17 cellular contexts compared by ENCODE assay signal in the genomic region with DNA sequence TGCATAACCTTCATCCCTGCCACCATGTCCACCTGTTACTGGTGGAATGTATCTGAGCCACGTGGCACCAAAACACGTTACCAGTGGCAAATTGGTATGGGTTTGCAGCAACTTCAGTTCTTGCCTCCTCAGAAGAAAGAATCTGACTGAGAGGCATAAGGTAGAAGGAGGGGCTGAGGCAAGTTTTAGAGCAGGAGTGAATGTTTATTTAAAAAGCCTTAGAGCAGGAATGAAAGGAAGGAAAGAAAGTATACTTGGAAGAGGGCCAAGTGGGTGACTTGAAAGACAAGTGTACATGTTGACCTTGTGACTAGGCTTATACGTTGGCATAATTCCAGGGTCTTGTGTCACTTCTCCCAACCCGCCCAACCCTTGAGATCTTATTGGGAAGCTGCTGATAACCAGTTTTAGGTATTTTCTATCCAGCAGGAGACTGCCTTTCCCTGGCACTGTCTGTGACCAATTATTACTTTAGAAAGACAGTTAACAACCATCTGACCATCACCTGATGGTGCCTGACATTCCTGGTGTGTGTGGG.
DNase-seq lines count a peak whose midpoint lies in the region; TF ChIP-seq lines count a peak whose summit lies in the region.
"Had no signal": no experiment of that assay in that cellular context is flagged by ENCODE, and none has a peak within 500 bp of the region (broad histone marks: within the 10 kb centered on the region; RNA-seq: fewer than 3 reads in every experiment).

No MANE protein-coding gene starts in this region.

- no peak overlapping the region for H3K9ac ChIP-seq in mesendoderm (ENCODE audit: low read length)
- H3K9ac ChIP-seq: GM23248 had no signal

- no peak overlapping the region for H2AK5ac ChIP-seq in mesendoderm (ENCODE audit: low read length)

- no peak for TF ChIP-seq CTCF in choroid plexus epithelial cell (conservative IDR thresholded peaks at IDR 0.05; ENCODE audit: low read depth, low read length)

- no peak overlapping the region for H3K23ac ChIP-seq in mesendoderm (ENCODE audit: low read length)

- DNase-seq in LHCN-M2 (ENCODE audit: low read depth), result peak; percentile 0
- peak; percentile 33 for DNase-seq in NCI-H69 (lab: John Stamatoyannopoulos, UW)
- DNase-seq in choroid plexus epithelial cell (ENCODE audit: low read depth), result peak; percentile 27
- DNase-seq in non-pigmented ciliary epithelial cell (ENCODE audit: low read depth), result peak; percentile 2
- DNase-seq in DMS114 treated with DMSO at 0.1 percent for 48 hours (lab: John Stamatoyannopoulos, UW; ENCODE audit: unreplicated experiment), result no peak
- no peak for DNase-seq in mesendoderm
- DNase-seq in stimulated activated CD4-positive, alpha-beta T cell treated with anti-CD3 and anti-CD28 coated beads, Interleukin-4, amount 100 ng/mL, for 24 hours, result no peak
- DNase-seq: ACHN; C1 segment of cervical spinal cord; CD8-positive, alpha-beta memory T cell; DND-41; GM23248; HCEC 1CT; Kasumi-1; MV-4-11; NCI-H1694 treated with DMSO at 0.1 percent for 48 hours; NCI-H526 treated with DMSO at 0.1 percent for 48 hours had no signal

- no CpG with 5 or more reads among the region's 4 CpGs for WGBS in mesendoderm (ENCODE audit: extremely low coverage, insufficient coverage, low lambda C conversion rate)

- no peaks in the 10 kb centered on the region for H3K4me1 ChIP-seq in mesendoderm (ENCODE audit: control insufficient read depth, low read depth, low read length)

- H4K8ac ChIP-seq in mesendoderm (ENCODE audit: low read depth, low read length), result no peak overlapping the region

- no peak overlapping the region for H3K56ac ChIP-seq in mesendoderm (ENCODE audit: low read length)

- no peak overlapping the region for H3K27ac ChIP-seq in mesendoderm (ENCODE audit: low read depth, low read length)
- H3K27ac ChIP-seq: GM23248 had no signal

- H3K79me2 ChIP-seq in mesendoderm (ENCODE audit: control insufficient read depth, insufficient read depth, low read length), result no peaks in the 10 kb centered on the region

- no peak overlapping the region for H3K4ac ChIP-seq in mesendoderm (ENCODE audit: low read depth, low read length)

- H3K36me3 ChIP-seq in mesendoderm (ENCODE audit: control insufficient read depth, insufficient read depth, low read length), result no peaks in the 10 kb centered on the region

- H3K18ac ChIP-seq in mesendoderm (ENCODE audit: low read length), result no peak overlapping the region

- no peak overlapping the region for H4K5ac ChIP-seq in mesendoderm (ENCODE audit: low read length)

- H3K4me2 ChIP-seq in mesendoderm (ENCODE audit: low read length), result no peak overlapping the region

- no peak overlapping the region for H2BK5ac ChIP-seq in mesendoderm (ENCODE audit: low read length)

- H3K4me3 ChIP-seq in choroid plexus epithelial cell (ENCODE audit: low read depth, low read length) (no peak overlapping the region), mesendoderm (ENCODE audit: low read length) (no peak overlapping the region)
- H3K4me3 ChIP-seq: GM23248 had no signal

- no peaks in the 10 kb centered on the region for H3K27me3 ChIP-seq in mesendoderm (ENCODE audit: insufficient read depth, low read length, poor library complexity)

- no peak overlapping the region for H2BK120ac ChIP-seq in mesendoderm (ENCODE audit: low read depth, low read length)

- no peak overlapping the region for H2BK15ac ChIP-seq in mesendoderm (replicated peaks; ENCODE audit: low read depth)

- no peaks in the 10 kb centered on the region for H3K79me1 ChIP-seq in mesendoderm (ENCODE audit: low read length)

Comparison
In these comparisons a context has a peak if more than half of its experiments do, and no peak if none do; other contexts are left out.
1. DNase-seq: peak in LHCN-M2 (single experiment), NCI-H69 (single experiment), choroid plexus epithelial cell (single experiment) and non-pigmented ciliary epithelial cell (single experiment); none in DMS114 treated with DMSO at 0.1 percent for 48 hours (single experiment), mesendoderm (single experiment) and stimulated activated CD4-positive, alpha-beta T cell treated with anti-CD3 and anti-CD28 coated beads, Interleukin-4, amount 100 ng/mL, for 24 hours (single experiment).